In the genomic region with DNA sequence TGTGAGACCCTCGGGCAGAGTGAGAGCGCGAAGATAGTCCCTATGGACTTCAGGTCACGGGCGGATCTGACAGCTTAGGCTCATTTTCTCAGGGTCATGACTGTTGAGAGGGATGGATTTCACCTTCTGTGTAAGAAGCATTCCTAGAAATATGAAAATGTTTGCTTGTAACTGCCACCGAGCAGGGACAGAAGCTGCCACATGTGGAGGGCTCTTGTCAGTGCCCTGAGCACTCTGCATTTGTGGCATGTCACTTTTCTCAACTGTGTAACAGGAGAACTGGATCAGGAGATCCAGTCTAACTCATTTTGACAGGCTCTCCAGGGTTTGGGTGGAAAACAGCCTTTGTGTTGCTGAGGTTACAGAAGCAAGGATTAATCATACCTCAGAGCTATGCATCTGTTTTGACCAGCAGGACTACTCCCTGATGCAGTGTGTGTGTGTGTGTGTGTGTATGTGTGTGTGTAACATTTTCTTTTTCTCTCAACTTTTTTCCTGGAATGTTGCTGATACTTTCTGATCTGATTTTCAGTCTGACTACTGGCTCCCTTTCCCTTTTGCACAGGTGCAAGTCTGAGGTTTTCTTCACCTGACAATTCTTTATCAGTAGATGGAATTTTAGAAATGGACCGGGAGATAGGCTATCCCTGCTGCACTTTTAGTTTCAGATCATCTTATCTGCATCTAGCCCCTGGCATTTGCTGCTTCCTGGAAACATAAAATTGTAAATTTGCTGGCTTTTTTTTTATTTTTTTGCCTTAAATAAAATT, we compare ENCODE assay signal across 10 cellular contexts.
DNase-seq lines count a peak whose midpoint lies in the region; ATAC-seq and TF ChIP-seq lines count a peak whose summit lies in the region.
"Had no signal": no experiment of that assay in that cellular context is flagged by ENCODE, and none has a peak within 500 bp of the region (broad histone marks: within the 10 kb centered on the region; RNA-seq: fewer than 3 reads in every experiment).

No MANE protein-coding gene starts in this region.

- H3K4me1 ChIP-seq in HEK293 (ENCODE audit: control insufficient read depth, insufficient read depth, low read length): no peaks in the 10 kb centered on the region
- H3K4me1 ChIP-seq in left lung: no peaks in the 10 kb centered on the region
- no peaks in the 10 kb centered on the region for H3K4me1 ChIP-seq in gastrocnemius medialis

- H3K36me3 ChIP-seq in HEK293 (ENCODE audit: control insufficient read depth in 2 of 2, insufficient read depth in 1 of 2, low read length in 2 of 2): no peaks in the 10 kb centered on the region
- no peaks in the 10 kb centered on the region for H3K36me3 ChIP-seq in left lung
- no peaks in the 10 kb centered on the region for H3K36me3 ChIP-seq in gastrocnemius medialis

- in situ Hi-C loops in gastrocnemius medialis (cut with MboI; ENCODE audit: low sequenced_read_pairs in 4 of 4): no loop called here

- TF ChIP-seq CTCF in AG09309 (IDR thresholded peaks at IDR 0.05; ENCODE audit: control insufficient read depth, insufficient read depth, low read depth, low read length, missing control alignments) (no peak), HEK293 (tag by site-specific recombination; IDR thresholded peaks at IDR 0.05) (no peak), left lung (IDR thresholded peaks at IDR 0.05) (no peak), GM10248 (IDR thresholded peaks at IDR 0.05; ENCODE audit: control extremely low read depth, extremely low read depth, low read depth, missing control alignments) (no peak), gastrocnemius medialis (IDR thresholded peaks at IDR 0.05 in 4 of 5, conservative IDR thresholded peaks at IDR 0.05 in 1 of 5) (no peak)

- peak; percentile 40 for ATAC-seq in left lung
- no peak for ATAC-seq in GM19395 (IDR thresholded peaks at IDR 0.05; ENCODE audit: unreplicated experiment)
- no peak for ATAC-seq in gastrocnemius medialis

- TF ChIP-seq POLR2A in gastrocnemius medialis (IDR thresholded peaks at IDR 0.05): no peak

- POLR2A ChIA-PET in HEK293 (lab: Yijun Ruan, JAX): no interaction called here
- POLR2A ChIA-PET in GM10248 (lab: Yijun Ruan, JAX): no interaction called here

- H3K27ac ChIP-seq in HEK293 (ENCODE audit: extremely low read depth, low read depth, low read length) (no peak overlapping the region), left lung (no peak overlapping the region), gastrocnemius medialis (no peak overlapping the region)

- intact Hi-C loops in left lung (cut with DNase I): no loop called here
- intact Hi-C loops in gastrocnemius medialis (cut with DNase I; ENCODE audit: low total_unique reads): no loop called here

- H3K9me3 ChIP-seq in HEK293 (ENCODE audit: control insufficient read depth, insufficient read depth, low read depth, low read length): no peaks in the 10 kb centered on the region
- no peaks in the 10 kb centered on the region for H3K9me3 ChIP-seq in left lung
- no peaks in the 10 kb centered on the region for H3K9me3 ChIP-seq in gastrocnemius medialis

- CTCF ChIA-PET in HEK293 (lab: Yijun Ruan, JAX) (no interaction called here), GM10248 (lab: Yijun Ruan, JAX) (interaction anchor here (0.8 to 1.1 kb wide), 2 partner anchors 8 to 10 kb away, joined by 3 read pairs; no protein-coding TSS in a partner anchor)

- H3K4me3 ChIP-seq in AG09309 (ENCODE audit: control insufficient read depth, low read depth, low read length) (no peak overlapping the region), HEK293 (ENCODE audit: low read depth, low read length) (no peak overlapping the region), left lung (no peak overlapping the region), gastrocnemius medialis (no peak overlapping the region)

- H3K27me3 ChIP-seq in left lung (no peaks in the 10 kb centered on the region), gastrocnemius medialis (no peaks in the 10 kb centered on the region)

- DNase-seq in AG09309 (ENCODE audit: low read depth) (peak; percentile 55), amniotic epithelial cell (ENCODE audit: low read depth) (peak; percentile 95), left lung (no peak), GM10248 (ENCODE audit: extremely low spot score) (no peak), OCI-M2 (lab: John Stamatoyannopoulos, UW; ENCODE audit: unreplicated experiment) (no peak), gastrocnemius medialis (no peak)
- DNase-seq: amygdala, small intestine had no signal

TF ChIP-seq in HEK293, 187 proteins besides CTCF, POLR2A, EP300 and RAD21:
- TF ChIP-seq ZFP69B (tag by site-specific recombination; IDR thresholded peaks at IDR 0.05) (no peak), ZBTB17 (tag by site-specific recombination; IDR thresholded peaks at IDR 0.05) (0 out of 2 replicates have a peak, but pooled peaks have one; percentile 22), PRDM1 (tag by site-specific recombination; IDR thresholded peaks at IDR 0.05) (no peak), ZFP41 (tag by site-specific recombination; IDR thresholded peaks at IDR 0.05; ENCODE audit: borderline replicate concordance) (no peak), RBAK (tag by site-specific recombination; IDR thresholded peaks at IDR 0.05) (no peak), GFI1B (tag by site-specific recombination; IDR thresholded peaks at IDR 0.05) (no peak), KLF16 (tag by site-specific recombination; IDR thresholded peaks at IDR 0.05) (no peak), ZNF10 (tag by site-specific recombination; IDR thresholded peaks at IDR 0.05) (peak; percentile 71)

Comparison
In these comparisons a context has a peak if more than half of its experiments do, and no peak if none do; other contexts are left out.
1. DNase-seq: peak in AG09309 (single experiment) and amniotic epithelial cell (single experiment); none in left lung (0 of 2), GM10248 (single experiment), OCI-M2 (single experiment) and gastrocnemius medialis (0 of 2).